8 cellular contexts compared by ENCODE assay signal in the genomic region with DNA sequence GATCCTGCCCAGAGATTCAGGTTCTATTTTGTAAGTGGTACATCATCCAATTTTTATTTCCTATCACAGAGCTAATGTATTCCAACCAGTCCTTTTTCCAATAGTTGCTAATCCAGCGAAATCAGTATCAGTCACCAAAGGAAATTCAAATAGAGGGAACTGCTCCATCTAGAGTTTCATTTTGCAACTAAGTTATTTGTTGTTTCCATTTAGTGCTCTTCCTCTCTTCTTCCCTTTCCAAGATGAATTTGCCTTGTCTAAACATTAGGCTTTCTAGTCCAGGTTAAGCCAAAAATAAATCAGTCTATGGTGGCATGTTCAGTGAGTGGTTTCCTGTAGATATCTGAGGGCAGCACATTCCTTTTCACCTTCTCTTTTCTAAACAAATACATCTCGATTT.
A peak's percentile ranks its signal among the peaks of the same experiment; 100 is the strongest.
DNase-seq lines count a peak whose midpoint lies in the region; ATAC-seq, FAIRE-seq and TF ChIP-seq lines count a peak whose summit lies in the region.

No MANE protein-coding gene starts in this region.

- H3K79me2 ChIP-seq in GM23248 (ENCODE audit: insufficient read depth): no peaks in the 10 kb centered on the region

- peaks cover 6% of the 10 kb centered on the region; the same call in 1 of the 2 replicates for H3K4me1 ChIP-seq in GM23248 (ENCODE audit: insufficient read depth)
- H3K4me1 ChIP-seq in small intestine (ENCODE audit: control insufficient read depth in 2 of 2, insufficient read depth in 1 of 2, low read depth in 1 of 2, low read length in 1 of 2): no peaks in the 10 kb centered on the region

- no peaks in the 10 kb centered on the region for H3K9me3 ChIP-seq in GM23248 (ENCODE audit: low read depth)
- no peaks in the 10 kb centered on the region for H3K9me3 ChIP-seq in small intestine (ENCODE audit: control insufficient read depth, low read depth)

- DNase-seq in GM23248 (peak; percentile 54), RPMI7951 (ENCODE audit: low read depth) (peak; percentile 25), foreskin fibroblast (peak; percentile 13 to 53), small intestine (peak; percentile 12), SIG-M5 treated with dmso at 0.1 percent for 504 hours (lab: John Stamatoyannopoulos, UW; ENCODE audit: unreplicated experiment) (no peak)

- H3K27ac ChIP-seq in GM23248 (no peak overlapping the region), small intestine (ENCODE audit: low read depth in 1 of 2, low read length in 1 of 2) (no peak overlapping the region)

- 41 to 48% methylated on average over 2 of the region's 2 CpGs for WGBS in GM23248 (ENCODE audit: low coverage in 1 of 2, low lambda C conversion rate in 2 of 2, missing lambda C conversion rate in 2 of 2), 2 experiments
- WGBS in small intestine, 3 donors: 16 to 27% (median 17%) methylated on average over 2 of the region's 2 CpGs

- H2AFZ ChIP-seq in GM23248: 0 out of 2 replicates have a peak overlapping the region, but pooled peaks have one; percentile 49

- no peaks in the 10 kb centered on the region for H3K27me3 ChIP-seq in GM23248 (replicated peaks; ENCODE audit: insufficient read depth)
- H3K27me3 ChIP-seq in small intestine (ENCODE audit: control insufficient read depth in 2 of 2, insufficient read depth in 2 of 2, low read length in 2 of 2): no peaks in the 10 kb centered on the region

- no peak overlapping the region for H3K4me2 ChIP-seq in GM23248 (ENCODE audit: unreplicated experiment)

- no peak overlapping the region for H3K9ac ChIP-seq in GM23248

- H4K20me1 ChIP-seq in GM23248 (ENCODE audit: insufficient read depth): no peaks in the 10 kb centered on the region

- ATAC-seq in GM21786 (IDR thresholded peaks at IDR 0.05; ENCODE audit: unreplicated experiment): no peak
- no peak for ATAC-seq in HG03342 (IDR thresholded peaks at IDR 0.05; ENCODE audit: unreplicated experiment)
- no peak for ATAC-seq in HG03565 (IDR thresholded peaks at IDR 0.05; ENCODE audit: unreplicated experiment)

- H3K9me2 ChIP-seq in GM23248 (ENCODE audit: insufficient read depth): no peaks in the 10 kb centered on the region

- H3K36me3 ChIP-seq in GM23248 (ENCODE audit: low read depth): no peaks in the 10 kb centered on the region
- H3K36me3 ChIP-seq in small intestine (ENCODE audit: control insufficient read depth in 2 of 2, insufficient read depth in 2 of 2, low read length in 2 of 2): no peaks in the 10 kb centered on the region

- H3K4me3 ChIP-seq in GM23248 (no peak overlapping the region), foreskin fibroblast (ENCODE audit: low read depth in 1 of 2, low read length in 2 of 2) (no peak overlapping the region), small intestine (ENCODE audit: low read depth in 1 of 2, low read length in 2 of 2) (no peak overlapping the region)

- peak; percentile 45 for TF ChIP-seq CTCF in foreskin fibroblast (IDR thresholded peaks at IDR 0.05; ENCODE audit: low read depth, low read length)

- in situ Hi-C loops in GM23248 (cut with MboI): loop anchor here (10.0 to 25.0 kb wide), 2 partner anchors 154 to 336 kb away; no protein-coding TSS in a partner anchor

- FAIRE-seq in small intestine (lab: Jason Lieb, UNC): no peak

- H3F3A ChIP-seq in GM23248 (ENCODE audit: insufficient read depth): peaks cover 4% of the 10 kb centered on the region; the same call in 1 of the 2 replicates
